In genomic region chr6:35302604-35303218, GRCh38 we compare ENCODE assay signal across 8 cellular contexts. TPM values are rescaled to one million over a fixed set of nuclear protein-coding genes. Genes with fewer than 3 reads are reported as not detected.
DNase-seq lines count a peak whose midpoint lies in the region; ATAC-seq and TF ChIP-seq lines count a peak whose summit lies in the region.

No MANE protein-coding gene starts in this region.

- H3K79me2 ChIP-seq in GM23338 (replicated peaks; ENCODE audit: insufficient read depth) = no peaks in the 10 kb centered on the region

- peaks cover 3% of the 10 kb centered on the region; the same call in 1 of the 3 replicates for H3K36me3 Mint-ChIP-seq in GM23338 (ENCODE audit: low read depth)

- peaks cover 8% of the 10 kb centered on the region for H3K27me3 Mint-ChIP-seq in GM23338 (ENCODE audit: insufficient read depth, low read depth, poor library complexity)

- H3K9me3 Mint-ChIP-seq in GM23338 = no peaks in the 10 kb centered on the region

- H3K9me3 ChIP-seq in MG63 (no peaks in the 10 kb centered on the region), esophagus (ENCODE audit: control insufficient read depth in 2 of 2, insufficient read depth in 1 of 2, low read depth in 1 of 2, low read length in 1 of 2) (no peaks in the 10 kb centered on the region), prostate gland (no peaks in the 10 kb centered on the region)

- DNase-seq in GM12865 (ENCODE audit: low read depth) (peak; percentile 86), GM23338 (ENCODE audit: low spot score) (peak; percentile 75), MG63 (peak; percentile 44), prostate gland (ENCODE audit: low spot score) (no peak), GOT3 (lab: John Stamatoyannopoulos, UW) (no peak), NCI-H2171 (lab: John Stamatoyannopoulos, UW) (no peak)
- peak; percentile 87 to 92 for DNase-seq in activated CD4-positive, alpha-beta T cell treated with anti-CD3 and anti-CD28 coated beads, Interleukin-2, amount 50 U/mL, for 48 hours

- peaks cover 26% of the 10 kb centered on the region for H3K4me1 ChIP-seq in GM23338 (ENCODE audit: insufficient read depth)
- H3K4me1 ChIP-seq in esophagus (ENCODE audit: control insufficient read depth in 2 of 2, insufficient read depth in 2 of 2, low read length in 1 of 2) = peaks cover 8 to 9% of the 10 kb centered on the region in 2 donors
- H3K4me1 ChIP-seq in prostate gland (replicated peaks) = no peaks in the 10 kb centered on the region

- peak overlapping the region; percentile 52 for H3K4me3 ChIP-seq in GM12865 (ENCODE audit: low read depth, low read length)
- no peak overlapping the region for H3K4me3 ChIP-seq in GM23338
- no peak overlapping the region for H3K4me3 ChIP-seq in MG63
- H3K4me3 ChIP-seq in esophagus (ENCODE audit: low read depth in 1 of 2, low read length in 2 of 2) = peak overlapping the region; percentile 27 to 32
- H3K4me3 ChIP-seq in prostate gland = no peak overlapping the region

- H2AFZ ChIP-seq in GM23338 = peak overlapping the region; percentile 6; the same call in 1 of the 2 replicates

- H3K27ac ChIP-seq in GM23338 (ENCODE audit: low read depth) (no peak overlapping the region), esophagus (ENCODE audit: low read depth in 2 of 2, low read length in 1 of 2) (peak overlapping the region; percentile 86 to 95), prostate gland (no peak overlapping the region)

- H3K9me2 ChIP-seq in GM23338 (ENCODE audit: insufficient read depth) = no peaks in the 10 kb centered on the region

- H3F3A ChIP-seq in GM23338 (replicated peaks; ENCODE audit: low read depth) = no peaks in the 10 kb centered on the region

- TF ChIP-seq CTCF in GM12865 (IDR thresholded peaks at IDR 0.05; ENCODE audit: insufficient read depth, low read depth, low read length, missing control alignments) (no peak), GM23338 (conservative IDR thresholded peaks at IDR 0.05; ENCODE audit: low read depth in 2 of 2) (no peak), prostate gland (IDR thresholded peaks at IDR 0.05) (no peak)

- peak overlapping the region; percentile 61 for H3K4me2 ChIP-seq in GM23338

- peak; percentile 28 for TF ChIP-seq POLR2A in prostate gland (IDR thresholded peaks at IDR 0.05)

- H3K27me3 ChIP-seq in GM23338 (ENCODE audit: insufficient read depth) (no peaks in the 10 kb centered on the region), MG63 (no peaks in the 10 kb centered on the region), esophagus (ENCODE audit: control insufficient read depth in 1 of 2, insufficient read depth in 2 of 2, low read length in 2 of 2) (no peaks in the 10 kb centered on the region), prostate gland (replicated peaks; ENCODE audit: insufficient read depth) (no peaks in the 10 kb centered on the region)

- no peaks in the 10 kb centered on the region for H4K20me1 ChIP-seq in GM23338 (replicated peaks; ENCODE audit: insufficient read depth)

- peaks cover 30% of the 10 kb centered on the region for H3K4me1 Mint-ChIP-seq in GM23338

- peak; percentile 90 for ATAC-seq in GM23338

- H3K36me3 ChIP-seq in GM23338 (ENCODE audit: insufficient read depth) = no peaks in the 10 kb centered on the region
- H3K36me3 ChIP-seq in MG63 = no peaks in the 10 kb centered on the region
- no peaks in the 10 kb centered on the region for H3K36me3 ChIP-seq in esophagus (ENCODE audit: control insufficient read depth in 2 of 2, insufficient read depth in 2 of 2, low read length in 1 of 2)
- H3K36me3 ChIP-seq in prostate gland = no peaks in the 10 kb centered on the region

- intact Hi-C loops in prostate gland (cut with DNase I) = no loop called here

- 32 to 33% methylated on average over 6 of the region's 6 CpGs for WGBS in esophagus, 2 donors
- 54% methylated on average over 6 of the region's 6 CpGs for WGBS in prostate gland

- H3K27ac Mint-ChIP-seq in GM23338 = no peak overlapping the region

- peak overlapping the region; percentile 23; the same call in 1 of the 3 replicates for H3K4me3 Mint-ChIP-seq in GM23338

TF ChIP-seq in GM23338, 12 proteins besides CTCF, POLR2A, EP300 and RAD21:
- TF ChIP-seq CREB1 (CRISPR knock-in tag; IDR thresholded peaks at IDR 0.05; ENCODE audit: low read depth) = no peak
- TF ChIP-seq POLR2AphosphoS5 (IDR thresholded peaks at IDR 0.05; ENCODE audit: low read depth) = no peak
- TF ChIP-seq EZH2 (IDR thresholded peaks at IDR 0.05; ENCODE audit: low read depth, unreplicated experiment) = no peak
- TF ChIP-seq ZNF331 (CRISPR knock-in tag; IDR thresholded peaks at IDR 0.05; ENCODE audit: low read depth) = no peak
- TF ChIP-seq NANOG (IDR thresholded peaks at IDR 0.05; ENCODE audit: borderline replicate concordance) = no peak
- TF ChIP-seq ETS1 (IDR thresholded peaks at IDR 0.05) = no peak
- no peak for TF ChIP-seq REST (IDR thresholded peaks at IDR 0.05; ENCODE audit: unreplicated experiment)
- no peak for TF ChIP-seq ZNF114 (CRISPR knock-in tag; IDR thresholded peaks at IDR 0.05)

RNA-seq across cellular contexts. Expression of gene DEF6, which starts 5.1 kb away (rescaled TPM):
- total RNA-seq in GM23338 (2014; rRNA removed; shearing (Covaris generic)) = 5.7 and 7.2 TPM in 2 replicates
- polyA plus RNA-seq in GM23338 (2016; fragmentation: Nextera tagmentation; extraction: Ambion mirVana) (3.2 and 5.1 TPM in 2 replicates), esophagus (10 to 100 TPM; 25.2 to 38.6 TPM)
- total RNA-seq in MG63 (2014; rRNA removed; shearing (Covaris generic); ENCODE audit: low replicate concordance) = 0.33 TPM in 1 of 2 replicates, not detected in the other
- total RNA-seq in prostate gland = 10 to 100 TPM; 20.2 to 33.4 TPM

RNA-seq across cellular contexts. Expression of gene PPARD, which starts 39.6 kb away (rescaled TPM):
- 8.7 and 9.7 TPM in 2 replicates for total RNA-seq in GM23338 (2014; rRNA removed; shearing (Covaris generic))
- 4.8 and 5.1 TPM in 2 replicates for polyA plus RNA-seq in GM23338 (2016; fragmentation: Nextera tagmentation; extraction: Ambion mirVana)
- 5.9 and 15.7 TPM in 2 replicates for total RNA-seq in MG63 (2014; rRNA removed; shearing (Covaris generic); ENCODE audit: low replicate concordance)
- 10 to 100 TPM; 28.1 to 45.1 TPM for polyA plus RNA-seq in esophagus
- 10 to 100 TPM; 21.2 to 24.1 TPM for total RNA-seq in prostate gland

RNA-seq across cellular contexts. Expression of gene ZNF76, which starts 43.2 kb away (rescaled TPM):
- total RNA-seq in GM23338 (2014; rRNA removed; shearing (Covaris generic)) = 18.1 and 18.8 TPM in 2 replicates
- polyA plus RNA-seq in GM23338 (2016; fragmentation: Nextera tagmentation; extraction: Ambion mirVana) (12.5 and 13.7 TPM in 2 replicates), esophagus (10 to 100 TPM; 15.3 to 26.9 TPM)
- 14.2 and 14.9 TPM in 2 replicates for total RNA-seq in MG63 (2014; rRNA removed; shearing (Covaris generic); ENCODE audit: low replicate concordance)
- total RNA-seq in prostate gland = 10 to 100 TPM; 39.5 to 75.5 TPM

Comparison
In these comparisons a context has a peak if more than half of its experiments do, and no peak if none do; other contexts are left out.
1. DNase-seq: peak in GM12865 (single experiment), GM23338 (single experiment), MG63 (single experiment) and activated CD4-positive, alpha-beta T cell treated with anti-CD3 and anti-CD28 coated beads, Interleukin-2, amount 50 U/mL, for 48 hours (2 of 2); none in prostate gland (single experiment), GOT3 (single experiment) and NCI-H2171 (single experiment).
2. H3K4me3 ChIP-seq: peak in GM12865 (single experiment) and esophagus (2 of 2); none in GM23338 (single experiment), MG63 (single experiment) and prostate gland (0 of 2).
3. H3K27ac ChIP-seq: peak in esophagus (2 of 2); none in GM23338 (single experiment) and prostate gland (0 of 2).